ENCODE assay signal across 9 cellular contexts in the genomic region with DNA sequence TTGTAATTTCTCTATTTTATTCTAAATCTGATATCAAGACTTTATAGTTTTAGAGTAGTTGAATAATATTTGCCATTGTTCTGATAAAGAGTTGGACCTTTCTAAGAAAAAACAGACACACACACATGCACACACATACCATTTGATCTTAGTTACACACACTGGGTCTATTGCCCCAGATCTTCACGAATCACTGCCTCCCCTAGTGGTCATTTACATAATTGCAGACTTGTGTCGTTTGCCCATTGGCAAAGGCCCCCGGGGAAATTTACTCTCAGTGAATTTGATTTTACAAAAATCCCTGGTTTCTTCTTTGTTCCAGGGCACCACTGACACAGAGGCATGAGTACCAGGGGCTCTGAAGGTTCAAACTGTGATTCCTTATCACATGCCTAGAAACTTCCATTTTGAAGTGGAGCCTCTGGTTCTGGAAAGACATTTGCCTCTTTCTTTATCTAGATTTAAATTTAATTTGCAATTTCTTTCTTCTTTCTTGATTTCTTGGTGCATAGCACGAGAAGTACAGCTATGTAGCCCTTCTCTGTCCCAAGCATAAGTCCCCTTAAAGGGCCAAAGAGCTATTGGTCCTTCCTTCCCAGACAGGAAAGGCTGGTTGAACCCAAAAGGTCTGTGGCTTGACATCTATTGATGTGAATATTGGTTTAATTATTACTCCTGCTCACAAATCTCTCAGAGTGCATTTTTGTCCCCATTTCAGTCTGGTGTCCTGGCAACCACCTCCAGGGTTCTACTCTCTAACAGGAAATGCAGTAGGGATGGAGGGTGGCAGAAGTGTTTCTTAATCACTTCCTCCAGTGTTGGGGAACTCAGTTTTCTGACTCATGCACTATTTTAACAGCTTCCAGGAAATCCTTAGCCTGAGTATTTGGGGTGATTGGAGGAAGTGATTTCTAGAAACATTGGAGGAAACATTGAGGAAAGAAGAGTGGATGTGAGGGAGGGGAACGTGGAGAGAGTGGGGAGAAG. TPM values are rescaled to one million over a fixed set of nuclear protein-coding genes. Genes with fewer than 3 reads are reported as not detected.
DNase-seq lines count a peak whose midpoint lies in the region; ATAC-seq and TF ChIP-seq lines count a peak whose summit lies in the region.
"Had no signal": no experiment of that assay in that cellular context is flagged by ENCODE, and none has a peak within 500 bp of the region (broad histone marks: within the 10 kb centered on the region; RNA-seq: fewer than 3 reads in every experiment).

No MANE protein-coding gene starts in this region.

- ATAC-seq in activated CD8-positive, alpha-beta T cell treated with anti-CD3 and anti-CD28 coated beads for 36 hours: peak; percentile 42
- no peak for ATAC-seq in HG03521 (IDR thresholded peaks at IDR 0.05; ENCODE audit: unreplicated experiment)

- H3K9me3 Mint-ChIP-seq in activated naive CD4-positive, alpha-beta T cell treated with anti-CD3 and anti-CD28 coated beads, Interleukin-2, amount 10 ng/mL, durations not matched to agents 7 days and 5 days: no peaks in the 10 kb centered on the region
- H3K9me3 Mint-ChIP-seq in activated CD8-positive, alpha-beta T cell treated with anti-CD3 and anti-CD28 coated beads for 36 hours: no peaks in the 10 kb centered on the region
- H3K9me3 Mint-ChIP-seq: central memory CD8-positive, alpha-beta T cell had no signal

- H3K4me3 Mint-ChIP-seq in activated naive CD4-positive, alpha-beta T cell treated with anti-CD3 and anti-CD28 coated beads, Interleukin-2, amount 10 ng/mL, durations not matched to agents 7 days and 5 days: no peak overlapping the region
- H3K4me3 Mint-ChIP-seq in activated CD8-positive, alpha-beta T cell treated with anti-CD3 and anti-CD28 coated beads for 36 hours: no peak overlapping the region
- H3K4me3 Mint-ChIP-seq: central memory CD8-positive, alpha-beta T cell had no signal

- H3K4me1 Mint-ChIP-seq in activated naive CD4-positive, alpha-beta T cell treated with anti-CD3 and anti-CD28 coated beads, Interleukin-2, amount 10 ng/mL, durations not matched to agents 7 days and 5 days: peaks cover 6% of the 10 kb centered on the region
- peaks cover 6% of the 10 kb centered on the region for H3K4me1 Mint-ChIP-seq in activated CD8-positive, alpha-beta T cell treated with anti-CD3 and anti-CD28 coated beads for 36 hours (ENCODE audit: low read depth)
- H3K4me1 Mint-ChIP-seq: central memory CD8-positive, alpha-beta T cell had no signal

- TF ChIP-seq CTCF in LNCAP (IDR thresholded peaks at IDR 0.05): peak; percentile 86
- peak; percentile 95 for TF ChIP-seq CTCF in activated CD8-positive, alpha-beta T cell treated with anti-CD3 and anti-CD28 coated beads for 36 hours (IDR thresholded peaks at IDR 0.05)

- H3K27me3 Mint-ChIP-seq in activated naive CD4-positive, alpha-beta T cell treated with anti-CD3 and anti-CD28 coated beads, Interleukin-2, amount 10 ng/mL, durations not matched to agents 7 days and 5 days: peaks cover 8% of the 10 kb centered on the region
- peaks cover 28% of the 10 kb centered on the region for H3K27me3 Mint-ChIP-seq in activated CD8-positive, alpha-beta T cell treated with anti-CD3 and anti-CD28 coated beads for 36 hours

- peak; percentile 44 for DNase-seq in activated naive CD4-positive, alpha-beta T cell treated with anti-CD3 and anti-CD28 coated beads, Interleukin-2, amount 10 ng/mL, durations not matched to agents 7 days and 5 days
- DNase-seq in activated naive CD4-positive, alpha-beta T cell treated with Interleukin-2 at 50 U/mL for 16 hours: no peak
- DNase-seq in activated CD8-positive, alpha-beta T cell treated with anti-CD3 and anti-CD28 coated beads for 36 hours: peak; percentile 53
- DNase-seq in iPS DF 4.7 (ENCODE audit: extremely low read depth, low spot score): peak; percentile 16
- peak; percentile 51 for DNase-seq in stimulated activated CD8-positive, alpha-beta memory T cell treated with anti-CD3 and anti-CD28 coated beads, Interleukin-4, amount 100 ng/mL, for 48 hours
- DNase-seq in activated CD8-positive, alpha-beta memory T cell treated with anti-CD3 and anti-CD28 coated beads for 24 hours: no peak

- no peaks in the 10 kb centered on the region for H3K36me3 Mint-ChIP-seq in activated naive CD4-positive, alpha-beta T cell treated with anti-CD3 and anti-CD28 coated beads, Interleukin-2, amount 10 ng/mL, durations not matched to agents 7 days and 5 days
- H3K36me3 Mint-ChIP-seq in activated CD8-positive, alpha-beta T cell treated with anti-CD3 and anti-CD28 coated beads for 36 hours (ENCODE audit: low read depth): no peaks in the 10 kb centered on the region

- POLR2A ChIA-PET in activated CD8-positive, alpha-beta T cell treated with anti-CD3 and anti-CD28 coated beads for 36 hours (lab: Charles Lee): no interaction called here

- intact Hi-C loops in activated CD8-positive, alpha-beta T cell treated with anti-CD3 and anti-CD28 coated beads for 36 hours (cut with micrococcal nuclease): no loop called here

- CTCF ChIA-PET in activated naive CD4-positive, alpha-beta T cell treated with anti-CD3 and anti-CD28 coated beads, Interleukin-2, amount 10 ng/mL, durations not matched to agents 7 days and 5 days (lab: Charles Lee): interaction anchor here (1.9 to 2.3 kb wide), 2 partner anchors 26 to 27 kb away, joined by 6 to 7 read pairs; no protein-coding TSS in a partner anchor
- CTCF ChIA-PET in activated CD8-positive, alpha-beta T cell treated with anti-CD3 and anti-CD28 coated beads for 36 hours (lab: Charles Lee): interaction anchor here (0.6 to 3.1 kb wide), 12 partner anchors 8 to 231 kb away, joined by 3 to 17 read pairs (median 4); no protein-coding TSS in a partner anchor

- H3K27ac Mint-ChIP-seq in activated naive CD4-positive, alpha-beta T cell treated with anti-CD3 and anti-CD28 coated beads, Interleukin-2, amount 10 ng/mL, durations not matched to agents 7 days and 5 days: no peak overlapping the region
- H3K27ac Mint-ChIP-seq in activated CD8-positive, alpha-beta T cell treated with anti-CD3 and anti-CD28 coated beads for 36 hours: no peak overlapping the region

RNA-seq across cellular contexts. Expression of a gene that starts 32.4 kb away (rescaled TPM):
- not detected for total RNA-seq in activated CD8-positive, alpha-beta T cell treated with anti-CD3 and anti-CD28 coated beads for 36 hours

Comparison
In these comparisons a context has a peak if more than half of its experiments do, and no peak if none do; other contexts are left out.
1. DNase-seq: peak in activated naive CD4-positive, alpha-beta T cell treated with anti-CD3 and anti-CD28 coated beads, Interleukin-2, amount 10 ng/mL, durations not matched to agents 7 days and 5 days (single experiment), activated CD8-positive, alpha-beta T cell treated with anti-CD3 and anti-CD28 coated beads for 36 hours (single experiment), iPS DF 4.7 (single experiment) and stimulated activated CD8-positive, alpha-beta memory T cell treated with anti-CD3 and anti-CD28 coated beads, Interleukin-4, amount 100 ng/mL, for 48 hours (single experiment); none in activated naive CD4-positive, alpha-beta T cell treated with Interleukin-2 at 50 U/mL for 16 hours (single experiment) and activated CD8-positive, alpha-beta memory T cell treated with anti-CD3 and anti-CD28 coated beads for 24 hours (single experiment).